19 cellular contexts compared by ENCODE assay signal in genomic region chr10:75712241-75712880, GRCh38.
DNase-seq lines count a peak whose midpoint lies in the region; ATAC-seq, FAIRE-seq and TF ChIP-seq lines count a peak whose summit lies in the region.
"Had no signal": no experiment of that assay in that cellular context is flagged by ENCODE, and none has a peak within 500 bp of the region (broad histone marks: within the 10 kb centered on the region; RNA-seq: fewer than 3 reads in every experiment).

No MANE protein-coding gene starts in this region.

- H3K27me3 Mint-ChIP-seq in GM23338 (ENCODE audit: insufficient read depth, low read depth, poor library complexity) (peaks cover 7% of the 10 kb centered on the region), glutamatergic neuron (ENCODE audit: unreplicated experiment) (peaks cover 2% of the 10 kb centered on the region), T-cell (peaks cover 23 to 25% of the 10 kb centered on the region in 2 donors)
- peaks cover 54% of the 10 kb centered on the region for H3K27me3 Mint-ChIP-seq in CD4-positive, alpha-beta T cell

- no peaks in the 10 kb centered on the region for H3K79me2 ChIP-seq in GM23338 (replicated peaks; ENCODE audit: insufficient read depth)

- no peaks in the 10 kb centered on the region for H3K9me3 Mint-ChIP-seq in GM23338
- no peaks in the 10 kb centered on the region for H3K9me3 Mint-ChIP-seq in glutamatergic neuron (ENCODE audit: unreplicated experiment)
- no peaks in the 10 kb centered on the region for H3K9me3 Mint-ChIP-seq in CD4-positive, alpha-beta T cell
- no peaks in the 10 kb centered on the region for H3K9me3 Mint-ChIP-seq in T-cell
- H3K9me3 Mint-ChIP-seq: activated CD4-positive, alpha-beta T cell treated with anti-CD3 and anti-CD28 coated beads, Interleukin-2, amount 10 ng/mL, durations not matched to agents 24 days and 14 days; activated naive CD4-positive, alpha-beta T cell treated with anti-CD3 and anti-CD28 coated beads, Interleukin-2, amount 50 U/mL, for 24 hours had no signal

- H3K4me1 ChIP-seq in GM23338 (ENCODE audit: insufficient read depth): peaks cover 33% of the 10 kb centered on the region
- H3K4me1 ChIP-seq in pancreas: peaks cover 0 to 7% (median 0%) of the 10 kb centered on the region in 3 donors
- H3K4me1 ChIP-seq: SJCRH30 had no signal

- CTCF ChIA-PET in CD4-positive, alpha-beta T cell (lab: Charles Lee): no interaction called here
- CTCF ChIA-PET in T-cell (lab: Charles Lee): no interaction called here

- H3K4me1 Mint-ChIP-seq in GM23338 (peaks cover 45% of the 10 kb centered on the region), glutamatergic neuron (ENCODE audit: low read depth, unreplicated experiment) (peaks cover 9% of the 10 kb centered on the region), T-cell (peaks cover 0 to 6% (median 0%) of the 10 kb centered on the region in 3 donors)
- H3K4me1 Mint-ChIP-seq in CD4-positive, alpha-beta T cell (ENCODE audit: low read depth): no peaks in the 10 kb centered on the region
- H3K4me1 Mint-ChIP-seq: activated CD4-positive, alpha-beta T cell treated with anti-CD3 and anti-CD28 coated beads, Interleukin-2, amount 10 ng/mL, durations not matched to agents 24 days and 14 days; activated naive CD4-positive, alpha-beta T cell treated with anti-CD3 and anti-CD28 coated beads, Interleukin-2, amount 50 U/mL, for 24 hours had no signal

- H3K4me2 ChIP-seq in GM23338: no peak overlapping the region

- H3K27ac Mint-ChIP-seq in GM23338: no peak overlapping the region
- peak overlapping the region; percentile 85 for H3K27ac Mint-ChIP-seq in glutamatergic neuron (ENCODE audit: unreplicated experiment)
- no peak overlapping the region for H3K27ac Mint-ChIP-seq in CD4-positive, alpha-beta T cell
- H3K27ac Mint-ChIP-seq in T-cell: no peak overlapping the region
- H3K27ac Mint-ChIP-seq: activated CD4-positive, alpha-beta T cell treated with anti-CD3 and anti-CD28 coated beads, Interleukin-2, amount 10 ng/mL, durations not matched to agents 24 days and 14 days; activated naive CD4-positive, alpha-beta T cell treated with anti-CD3 and anti-CD28 coated beads, Interleukin-2, amount 50 U/mL, for 24 hours had no signal

- H3K36me3 Mint-ChIP-seq in GM23338 (ENCODE audit: low read depth) (no peaks in the 10 kb centered on the region), glutamatergic neuron (ENCODE audit: unreplicated experiment) (no peaks in the 10 kb centered on the region), T-cell (no peaks in the 10 kb centered on the region)
- H3K36me3 Mint-ChIP-seq in CD4-positive, alpha-beta T cell (ENCODE audit: low read depth): no peaks in the 10 kb centered on the region
- H3K36me3 Mint-ChIP-seq: activated naive CD4-positive, alpha-beta T cell treated with anti-CD3 and anti-CD28 coated beads, Interleukin-2, amount 50 U/mL, for 24 hours had no signal

- H3K4me3 Mint-ChIP-seq in GM23338 (no peak overlapping the region), glutamatergic neuron (ENCODE audit: unreplicated experiment) (peak overlapping the region; percentile 72), T-cell (no peak overlapping the region)
- no peak overlapping the region for H3K4me3 Mint-ChIP-seq in CD4-positive, alpha-beta T cell
- H3K4me3 Mint-ChIP-seq: activated CD4-positive, alpha-beta T cell treated with anti-CD3 and anti-CD28 coated beads, Interleukin-2, amount 10 ng/mL, durations not matched to agents 24 days and 14 days; activated naive CD4-positive, alpha-beta T cell treated with anti-CD3 and anti-CD28 coated beads, Interleukin-2, amount 50 U/mL, for 24 hours had no signal

- H3K4me3 ChIP-seq in GM23338 (peak overlapping the region; percentile 32; the same call in 1 of the 2 replicates), pancreas (no peak overlapping the region)
- H3K4me3 ChIP-seq: ovary, SJCRH30 had no signal

- H4K20me1 ChIP-seq in GM23338 (replicated peaks; ENCODE audit: insufficient read depth): no peaks in the 10 kb centered on the region

- no peak for TF ChIP-seq CTCF in GM23338 (conservative IDR thresholded peaks at IDR 0.05; ENCODE audit: low read depth in 2 of 2)
- no peak for TF ChIP-seq CTCF in glutamatergic neuron (IDR thresholded peaks at IDR 0.05; ENCODE audit: partially characterized antibody, unreplicated experiment)
- no peak for TF ChIP-seq CTCF in pancreas (IDR thresholded peaks at IDR 0.05)
- TF ChIP-seq CTCF in CD4-positive, alpha-beta T cell (IDR thresholded peaks at IDR 0.05): no peak

- H3K9me2 ChIP-seq in GM23338 (ENCODE audit: insufficient read depth): no peaks in the 10 kb centered on the region; the same call in 1 of the 2 replicates

- intact Hi-C loops in pancreas (cut with DNase I): no loop called here
- intact Hi-C loops in CD4-positive, alpha-beta T cell (cut with DNase I, micrococcal nuclease): no loop called here
- intact Hi-C loops in left colon (cut with DNase I, micrococcal nuclease): no loop called here

- H3K9me3 ChIP-seq in pancreas: no peaks in the 10 kb centered on the region
- H3K9me3 ChIP-seq in CD4-positive, alpha-beta T cell (ENCODE audit: control insufficient read depth, low read length): no peaks in the 10 kb centered on the region
- H3K9me3 ChIP-seq: ovary, SJCRH30, stomach had no signal

- H3K27ac ChIP-seq in GM23338 (ENCODE audit: low read depth): no peak overlapping the region
- no peak overlapping the region for H3K27ac ChIP-seq in pancreas
- no peak overlapping the region for H3K27ac ChIP-seq in CD4-positive, alpha-beta T cell (ENCODE audit: low read depth, low read length)
- H3K27ac ChIP-seq: ovary, SJCRH30, stomach had no signal

- H2AFZ ChIP-seq in GM23338: peak overlapping the region; percentile 86; the same call in 1 of the 2 replicates

- 63 to 64% methylated on average over 22 of the region's 22 CpGs for WGBS in pancreas, 2 donors

- H3K27me3 ChIP-seq in GM23338 (ENCODE audit: insufficient read depth) (no peaks in the 10 kb centered on the region), pancreas (no peaks in the 10 kb centered on the region)
- H3K27me3 ChIP-seq in CD4-positive, alpha-beta T cell (ENCODE audit: control insufficient read depth, insufficient read depth, low read length): peaks cover 17% of the 10 kb centered on the region
- H3K27me3 ChIP-seq: ovary, SJCRH30, stomach had no signal

- DNase-seq in GM23338 (ENCODE audit: low spot score): peak; percentile 23
- peak in 34 of 56 donors; percentile 1 to 63 (median 10) for DNase-seq in amygdala (lab: John Stamatoyannopoulos, UW)
- peak; percentile 57 for DNase-seq in glutamatergic neuron
- no peak for DNase-seq in pancreas
- DNase-seq in CD4-positive, alpha-beta T cell: no peak
- DNase-seq in T-cell: no peak
- DNase-seq in left colon: no peak
- DNase-seq: activated CD4-positive, alpha-beta T cell treated with anti-CD3 and anti-CD28 coated beads, Interleukin-2, amount 10 ng/mL, durations not matched to agents 24 days and 14 days; foreskin fibroblast; SJCRH30; stimulated activated CD4-positive, alpha-beta T cell treated with anti-CD3 and anti-CD28 coated beads, Interleukin-15, amount 100 ng/mL, for 24 hours; stomach; T1000 had no signal

- no peak for FAIRE-seq in pancreas (lab: Jason Lieb, UNC)
- FAIRE-seq: bronchial epithelial cell, GM19239, islet of Langerhans had no signal

- no peaks in the 10 kb centered on the region for H3F3A ChIP-seq in GM23338 (replicated peaks; ENCODE audit: low read depth)

- H3K36me3 ChIP-seq in GM23338 (ENCODE audit: insufficient read depth) (no peaks in the 10 kb centered on the region), pancreas (no peaks in the 10 kb centered on the region)
- H3K36me3 ChIP-seq: ovary, SJCRH30, stomach had no signal

- POLR2A ChIA-PET in CD4-positive, alpha-beta T cell (lab: Charles Lee): no interaction called here
- POLR2A ChIA-PET in T-cell (lab: Charles Lee): no interaction called here

- ATAC-seq in GM23338 (peak; percentile 28; the same call in 1 of the 3 replicates), pancreas (peak in 3 of 4 donors; percentile 16 to 48 (median 43)), HG03354 (IDR thresholded peaks at IDR 0.05; ENCODE audit: poor library complexity, severe bottlenecking, unreplicated experiment) (no peak), T-cell (replicated peaks in 1 of 4) (no peak), left colon (no peak)
- no peak for ATAC-seq in CD4-positive, alpha-beta T cell (ENCODE audit: poor library complexity)

TF ChIP-seq in GM23338, 12 proteins besides CTCF, POLR2A, EP300 and RAD21 (continues in another document):
- no peak for TF ChIP-seq ZNF331 (CRISPR knock-in tag; IDR thresholded peaks at IDR 0.05; ENCODE audit: low read depth)
- TF ChIP-seq ZNF114 (CRISPR knock-in tag; IDR thresholded peaks at IDR 0.05): no peak
- TF ChIP-seq EZH2 (IDR thresholded peaks at IDR 0.05; ENCODE audit: low read depth, unreplicated experiment): no peak
- TF ChIP-seq, protein P1, sequence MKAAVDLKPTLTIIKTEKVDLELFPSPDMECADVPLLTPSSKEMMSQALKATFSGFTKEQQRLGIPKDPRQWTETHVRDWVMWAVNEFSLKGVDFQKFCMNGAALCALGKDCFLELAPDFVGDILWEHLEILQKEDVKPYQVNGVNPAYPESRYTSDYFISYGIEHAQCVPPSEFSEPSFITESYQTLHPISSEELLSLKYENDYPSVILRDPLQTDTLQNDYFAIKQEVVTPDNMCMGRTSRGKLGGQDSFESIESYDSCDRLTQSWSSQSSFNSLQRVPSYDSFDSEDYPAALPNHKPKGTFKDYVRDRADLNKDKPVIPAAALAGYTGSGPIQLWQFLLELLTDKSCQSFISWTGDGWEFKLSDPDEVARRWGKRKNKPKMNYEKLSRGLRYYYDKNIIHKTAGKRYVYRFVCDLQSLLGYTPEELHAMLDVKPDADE (IDR thresholded peaks at IDR 0.05): no peak
- TF ChIP-seq NANOG (IDR thresholded peaks at IDR 0.05; ENCODE audit: borderline replicate concordance): no peak

Comparison
In these comparisons a context has a peak if more than half of its experiments do, and no peak if none do; other contexts are left out.
1. ATAC-seq: peak in GM23338 (single experiment) and pancreas (3 of 4); none in CD4-positive, alpha-beta T cell (single experiment), HG03354 (single experiment), T-cell (0 of 4) and left colon (single experiment).
2. DNase-seq: peak in GM23338 (single experiment), amygdala (34 of 56) and glutamatergic neuron (single experiment); none in pancreas (0 of 6), CD4-positive, alpha-beta T cell (0 of 10), T-cell (0 of 34) and left colon (0 of 2).